Comparison of ENCODE assay signal across 9 cellular contexts in genomic region chr2:47065771-47066380, GRCh38.
DNase-seq lines count a peak whose midpoint lies in the region; ATAC-seq and TF ChIP-seq lines count a peak whose summit lies in the region.
"Had no signal": no experiment of that assay in that cellular context is flagged by ENCODE, and none has a peak within 500 bp of the region (broad histone marks: within the 10 kb centered on the region; RNA-seq: fewer than 3 reads in every experiment).

No MANE protein-coding gene starts in this region.

- no peak for TF ChIP-seq POLR2A in heart left ventricle (IDR thresholded peaks at IDR 0.05)
- TF ChIP-seq POLR2A in gastrocnemius medialis (IDR thresholded peaks at IDR 0.05), result no peak

- WGBS in heart left ventricle, 4 donors, result 38 to 54% (median 46%) methylated on average over 4 of the region's 4 CpGs

- peaks cover 31% of the 10 kb centered on the region for H3K4me1 Mint-ChIP-seq in WTC11

- TF ChIP-seq CTCF in WTC11 (IDR thresholded peaks at IDR 0.05) (no peak), heart left ventricle (IDR thresholded peaks at IDR 0.05) (no peak), gastrocnemius medialis (IDR thresholded peaks at IDR 0.05 in 4 of 5, conservative IDR thresholded peaks at IDR 0.05 in 1 of 5) (no peak)

- no peaks in the 10 kb centered on the region for H3K9me3 ChIP-seq in heart left ventricle
- no peaks in the 10 kb centered on the region for H3K9me3 ChIP-seq in gastrocnemius medialis
- H3K9me3 ChIP-seq: SJCRH30 had no signal

- in situ Hi-C loops in gastrocnemius medialis (cut with MboI; ENCODE audit: low sequenced_read_pairs in 4 of 4), result no loop called here

- H3K27me3 ChIP-seq in heart left ventricle (no peaks in the 10 kb centered on the region), gastrocnemius medialis (no peaks in the 10 kb centered on the region)
- H3K27me3 ChIP-seq: SJCRH30 had no signal

- 0 out of 2 replicates have a peak overlapping the region, but pooled peaks have one; percentile 22 for H3K27ac Mint-ChIP-seq in WTC11

- H3K4me3 Mint-ChIP-seq in WTC11, result no peak overlapping the region

- H3K36me3 ChIP-seq in heart left ventricle, result peaks cover 0 to 21% (median 0%) of the 10 kb centered on the region in 9 donors
- H3K36me3 ChIP-seq in gastrocnemius medialis, result no peaks in the 10 kb centered on the region

- DNase-seq in EL, result peak; percentile 99
- no peak for DNase-seq in WTC11 (ENCODE audit: low spot score)
- DNase-seq in heart left ventricle, result peak in 3 of 5 donors; percentile 32 to 41 (median 38)
- DNase-seq in gastrocnemius medialis, result no peak
- DNase-seq in NCI-H1105 treated with DMSO at 0.1 percent for 48 hours (lab: John Stamatoyannopoulos, UW), result no peak
- no peak for DNase-seq in NCI-H524 (lab: John Stamatoyannopoulos, UW)
- no peak for DNase-seq in activated effector memory CD4-positive, alpha-beta T cell treated with Interleukin-2 at 50 U/mL for 16 hours

- CTCF ChIA-PET in WTC11 (lab: Charles Lee), result interaction anchor here (0.5 to 1.2 kb wide), 6 partner anchors 17 to 257 kb away, joined by 3 to 6 read pairs (median 3); no protein-coding TSS in a partner anchor

- ATAC-seq in WTC11, result no peak; the same call in 1 of the 2 replicates
- ATAC-seq in heart left ventricle, result peak in 1 of 4 donors; percentile 5
- ATAC-seq in gastrocnemius medialis, result no peak

- H3K27ac ChIP-seq in heart left ventricle (peak overlapping the region in 7 of 12 donors; percentile 1 to 66 (median 59)), skin epidermis (peak overlapping the region in 15 of 21 experiments; percentile 0 to 85 (median 56)), gastrocnemius medialis (peak overlapping the region in 2 of 4 donors; percentile 11 to 33)
- H3K27ac ChIP-seq: SJCRH30 had no signal

- H3K9me3 Mint-ChIP-seq in WTC11, result no peaks in the 10 kb centered on the region

- POLR2A ChIA-PET in WTC11 (lab: Charles Lee), result interaction anchor here (0.6 kb wide), 1 partner anchor 30 kb away, joined by 3 read pairs; no protein-coding TSS in a partner anchor

- H3K4me1 ChIP-seq in heart left ventricle (peaks cover 27 to 89% (median 78%) of the 10 kb centered on the region in 12 donors), gastrocnemius medialis (peaks cover 77 to 81% of the 10 kb centered on the region in 2 donors)

- H3K36me3 Mint-ChIP-seq in WTC11, result no peaks in the 10 kb centered on the region

- no peaks in the 10 kb centered on the region for H3K27me3 Mint-ChIP-seq in WTC11 (ENCODE audit: low read depth)

- intact Hi-C loops in heart left ventricle (cut with DNase I) (no loop called here), gastrocnemius medialis (cut with DNase I; ENCODE audit: low total_unique reads) (loop anchor here (5.0 kb wide), 1 partner anchor 206 kb away; no protein-coding TSS in a partner anchor)

- H3K4me3 ChIP-seq in heart left ventricle (no peak overlapping the region), skin epidermis (no peak overlapping the region), gastrocnemius medialis (no peak overlapping the region)
- H3K4me3 ChIP-seq: SJCRH30 had no signal

TF ChIP-seq in WTC11, 78 proteins besides CTCF, POLR2A, EP300 and RAD21:
- TF ChIP-seq FOXJ3 (CRISPR knock-in tag; IDR thresholded peaks at IDR 0.05; ENCODE audit: borderline replicate concordance) (no peak), USF1 (CRISPR knock-in tag; IDR thresholded peaks at IDR 0.05) (no peak), E2F5 (CRISPR knock-in tag; IDR thresholded peaks at IDR 0.05) (no peak)
TF ChIP-seq in WTC11: peak in this region for 0.

Comparison
In these comparisons a context has a peak if more than half of its experiments do, and no peak if none do; other contexts are left out.
1. DNase-seq: peak in EL (single experiment) and heart left ventricle (3 of 5); none in WTC11 (single experiment), gastrocnemius medialis (0 of 2), NCI-H1105 treated with DMSO at 0.1 percent for 48 hours (single experiment), NCI-H524 (0 of 2) and activated effector memory CD4-positive, alpha-beta T cell treated with Interleukin-2 at 50 U/mL for 16 hours (single experiment).